8 cellular contexts compared by ENCODE assay signal in the genomic region with DNA sequence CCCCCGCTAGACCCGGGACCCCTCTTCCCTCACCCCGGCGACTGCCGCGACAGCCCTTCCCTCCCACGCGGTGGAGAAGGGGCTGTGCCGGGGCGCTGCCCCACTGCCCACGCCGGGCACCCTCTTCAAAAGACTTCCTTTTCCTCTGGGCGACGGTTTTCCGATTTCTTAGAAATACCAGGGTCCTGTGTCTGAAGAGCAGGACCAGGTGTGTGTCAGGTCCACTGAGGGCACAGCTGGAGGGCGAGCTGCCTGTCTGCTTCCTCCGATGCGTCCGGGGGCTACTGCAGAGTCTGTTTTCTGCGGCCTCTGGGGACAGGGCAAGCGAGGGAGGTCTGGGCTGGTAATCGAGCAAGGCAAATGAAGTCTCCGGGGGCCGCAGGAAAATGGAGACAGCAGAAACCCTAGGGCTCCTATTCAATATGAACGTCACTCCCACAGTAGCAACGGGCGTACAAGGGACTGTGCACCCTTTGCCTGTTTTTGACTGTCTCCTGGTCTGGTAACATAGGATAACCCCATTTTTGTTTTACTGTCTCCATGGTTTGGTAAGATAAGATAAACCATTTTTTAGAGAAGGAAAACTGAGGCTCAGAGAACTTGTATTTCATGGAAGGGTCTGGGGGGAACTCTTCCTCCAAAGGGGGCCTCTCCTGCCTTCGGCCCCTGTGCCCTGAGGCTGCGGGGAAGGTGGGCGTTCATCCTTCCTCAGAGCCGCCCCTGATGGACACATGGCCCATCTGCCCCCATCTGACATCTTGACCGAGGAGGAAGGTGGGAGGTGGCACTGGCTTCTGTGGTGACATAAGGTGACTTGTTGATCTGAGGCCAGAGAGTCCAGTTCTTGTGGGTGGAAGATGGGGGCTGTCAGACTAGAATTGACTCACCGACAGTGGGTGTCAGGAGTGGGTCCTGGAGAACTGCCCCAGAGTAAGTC. TPM values are rescaled to one million over a fixed set of nuclear protein-coding genes. Genes with fewer than 3 reads are reported as not detected.
DNase-seq lines count a peak whose midpoint lies in the region; ATAC-seq lines count a peak whose summit lies in the region.

No MANE protein-coding gene starts in this region.

- no peak for ATAC-seq in activated CD4-positive, alpha-beta T cell treated with anti-CD3 and anti-CD28 coated beads for 36 hours

- no peak overlapping the region for H3K4ac ChIP-seq in trophoblast cell (ENCODE audit: low read depth, low read length)

- H4K12ac ChIP-seq in trophoblast cell (ENCODE audit: low read depth, low read length) = no peak overlapping the region

- H3K4me2 ChIP-seq in trophoblast cell (ENCODE audit: low read length) = peak overlapping the region; percentile 59

- no peak overlapping the region for H2AFZ ChIP-seq in trophoblast cell (ENCODE audit: insufficient read depth, low read length, poor library complexity)

- peaks cover 63% of the 10 kb centered on the region for H3K4me1 Mint-ChIP-seq in activated CD4-positive, alpha-beta T cell treated with anti-CD3 and anti-CD28 coated beads for 36 hours

- H3K36me3 ChIP-seq in NT2/D1 (ENCODE audit: insufficient read depth, insufficient read length, low read length) = no peaks in the 10 kb centered on the region
- peaks cover 0 to 6% of the 10 kb centered on the region in 2 donors for H3K36me3 ChIP-seq in duodenal mucosa (ENCODE audit: control insufficient read depth in 1 of 2, insufficient read depth in 2 of 2, low read length in 2 of 2)
- no peaks in the 10 kb centered on the region for H3K36me3 ChIP-seq in trophoblast cell (ENCODE audit: control insufficient read depth in 1 of 2, insufficient read depth in 2 of 2, low read length in 2 of 2)

- H3K4me3 ChIP-seq in NT2/D1 (ENCODE audit: insufficient read length, low read depth) (peak overlapping the region; percentile 36), duodenal mucosa (ENCODE audit: low read depth in 1 of 2, low read length in 2 of 2) (peak overlapping the region; percentile 86 to 97), trophoblast cell (ENCODE audit: low read depth, low read length) (no peak overlapping the region)

- H3K9me3 ChIP-seq in NT2/D1 (ENCODE audit: insufficient read depth, low read length) = no peaks in the 10 kb centered on the region
- no peaks in the 10 kb centered on the region for H3K9me3 ChIP-seq in duodenal mucosa (ENCODE audit: control insufficient read depth in 1 of 2, low read length in 2 of 2)
- H3K9me3 ChIP-seq in trophoblast cell (ENCODE audit: insufficient read depth, low read depth, low read length) = no peaks in the 10 kb centered on the region

- peaks cover 18% of the 10 kb centered on the region for H3K79me1 ChIP-seq in trophoblast cell (ENCODE audit: low read length)

- no peak overlapping the region for H3K14ac ChIP-seq in trophoblast cell (ENCODE audit: low read length)

- peaks cover 34% of the 10 kb centered on the region for H3K27me3 ChIP-seq in NT2/D1 (ENCODE audit: insufficient read depth, insufficient read length)
- H3K27me3 ChIP-seq in duodenal mucosa (ENCODE audit: control insufficient read depth in 1 of 2, insufficient read depth in 2 of 2, low read length in 2 of 2) = no peaks in the 10 kb centered on the region
- peaks cover 5% of the 10 kb centered on the region for H3K27me3 ChIP-seq in trophoblast cell (ENCODE audit: insufficient read depth, low read length)

- H2BK12ac ChIP-seq in trophoblast cell (ENCODE audit: low read length) = peak overlapping the region; percentile 19

- DNase-seq in activated CD4-positive, alpha-beta T cell treated with anti-CD3 and anti-CD28 coated beads for 36 hours = peak; percentile 43
- DNase-seq in activated CD4-positive, alpha-beta T cell treated with anti-CD3 and anti-CD28 coated beads for 1 hour = no peak
- DNase-seq in NT2/D1 (ENCODE audit: low read depth, low spot score) (no peak), trophoblast cell (no peak), NCI-H2081 (lab: John Stamatoyannopoulos, UW) (no peak), DMS79 (lab: John Stamatoyannopoulos, UW) (no peak)
- DNase-seq in effector CD8-positive, alpha-beta T cell (lab: John Stamatoyannopoulos, UW) = no peak

- peak overlapping the region; percentile 98 for H3K4me3 Mint-ChIP-seq in activated CD4-positive, alpha-beta T cell treated with anti-CD3 and anti-CD28 coated beads for 36 hours

- H3K18ac ChIP-seq in trophoblast cell (ENCODE audit: low read length) = peak overlapping the region; percentile 39

- peaks cover 43% of the 10 kb centered on the region for H3K36me3 Mint-ChIP-seq in activated CD4-positive, alpha-beta T cell treated with anti-CD3 and anti-CD28 coated beads for 36 hours (ENCODE audit: low read depth)

- peak overlapping the region; percentile 33 for H4K8ac ChIP-seq in trophoblast cell (ENCODE audit: low read depth, low read length)

- peak overlapping the region; percentile 2 for H4K91ac ChIP-seq in trophoblast cell (ENCODE audit: low read depth, low read length)

- peak overlapping the region; percentile 75 for H3K27ac ChIP-seq in duodenal mucosa (ENCODE audit: low read depth, low read length)
- no peak overlapping the region for H3K27ac ChIP-seq in trophoblast cell (ENCODE audit: low read depth, low read length)

- H3K9ac ChIP-seq in NT2/D1 (ENCODE audit: insufficient read length, low read depth) (peak overlapping the region; percentile 50), duodenal mucosa (ENCODE audit: low read depth in 1 of 2, low read length in 2 of 2) (peak overlapping the region; percentile 82 to 89), trophoblast cell (ENCODE audit: low read length) (no peak overlapping the region)

- no peaks in the 10 kb centered on the region for H3K79me2 ChIP-seq in trophoblast cell (ENCODE audit: control insufficient read depth, insufficient read depth, low read length, poor library complexity)

- H2BK120ac ChIP-seq in trophoblast cell (ENCODE audit: insufficient read depth, low read length, poor library complexity) = peak overlapping the region; percentile 10

- CTCF ChIA-PET in activated CD4-positive, alpha-beta T cell treated with anti-CD3 and anti-CD28 coated beads for 36 hours (lab: Charles Lee) = interaction anchor here (0.7 to 1.0 kb wide), 2 partner anchors 10 to 43 kb away, joined by 3 to 4 read pairs; no protein-coding TSS in a partner anchor

- intact Hi-C loops in activated CD4-positive, alpha-beta T cell treated with anti-CD3 and anti-CD28 coated beads for 36 hours (cut with DNase I, micrococcal nuclease) = loop anchor here (2.0 to 5.0 kb wide), 2 partner anchors 40 to 363 kb away; a partner anchor contains a TSS

- H2BK5ac ChIP-seq in trophoblast cell (ENCODE audit: low read depth, low read length, poor library complexity) = peak overlapping the region; percentile 9

- peak overlapping the region; percentile 99 for H3K27ac Mint-ChIP-seq in activated CD4-positive, alpha-beta T cell treated with anti-CD3 and anti-CD28 coated beads for 36 hours

- POLR2A ChIA-PET in activated CD4-positive, alpha-beta T cell treated with anti-CD3 and anti-CD28 coated beads for 36 hours (lab: Charles Lee) = interaction anchor here (3.2 kb wide), 1 partner anchor 11 kb away, joined by 26 read pairs; no protein-coding TSS in a partner anchor

- peaks cover 9% of the 10 kb centered on the region for H3K4me1 ChIP-seq in NT2/D1 (ENCODE audit: insufficient read depth, insufficient read length)
- peaks cover 38 to 40% of the 10 kb centered on the region in 2 donors for H3K4me1 ChIP-seq in duodenal mucosa (ENCODE audit: control insufficient read depth in 1 of 2, insufficient read depth in 2 of 2, low read length in 2 of 2)
- H3K4me1 ChIP-seq in trophoblast cell (ENCODE audit: control insufficient read depth in 1 of 2, insufficient read depth in 2 of 2, low read length in 2 of 2) = peaks cover 9 to 12% of the 10 kb centered on the region in 2 experiments

- H3K27me3 Mint-ChIP-seq in activated CD4-positive, alpha-beta T cell treated with anti-CD3 and anti-CD28 coated beads for 36 hours = no peaks in the 10 kb centered on the region

- peak overlapping the region; percentile 28 for H2AK5ac ChIP-seq in trophoblast cell (ENCODE audit: low read length)

- H3K23ac ChIP-seq in trophoblast cell (ENCODE audit: low read length) = no peak overlapping the region

- peaks cover 3% of the 10 kb centered on the region for H3K9me3 Mint-ChIP-seq in activated CD4-positive, alpha-beta T cell treated with anti-CD3 and anti-CD28 coated beads for 36 hours (ENCODE audit: low read depth)

- WGBS in trophoblast cell (ENCODE audit: extremely low coverage, insufficient coverage, insufficient read length) = no CpG with 5 or more reads among the region's 33 CpGs

RNA-seq across cellular contexts. Expression of a gene that starts 1.0 kb away (rescaled TPM):
- 100 to 1,000 TPM; 107 to 116 TPM for total RNA-seq in activated CD4-positive, alpha-beta T cell treated with anti-CD3 and anti-CD28 coated beads for 36 hours
- polyA plus RNA-seq in trophoblast cell (2013) = 239 and 247 TPM in 2 replicates
